In genomic region chr15:69592954-69593353, GRCh38 we compare ENCODE assay signal across 20 cellular contexts.
DNase-seq lines count a peak whose midpoint lies in the region; ATAC-seq lines count a peak whose summit lies in the region.
"Had no signal": no experiment of that assay in that cellular context is flagged by ENCODE, and none has a peak within 500 bp of the region (broad histone marks: within the 10 kb centered on the region; RNA-seq: fewer than 3 reads in every experiment).

No MANE protein-coding gene starts in this region.

- no peaks in the 10 kb centered on the region for H3K9me3 ChIP-seq in SJCRH30 (replicated peaks)
- H3K9me3 ChIP-seq: psoas muscle had no signal

- ATAC-seq in stimulated activated naive CD8-positive, alpha-beta T cell treated with anti-CD3 and anti-CD28 coated beads, Interleukin-15, amount 100 ng/mL, for 72 hours, result no peak
- ATAC-seq: activated T-cell treated with anti-CD3 and anti-CD28 coated beads, Interleukin-2, amount 50 U/mL, for 72 hours; GM12878; psoas muscle had no signal

- peaks cover 27% of the 10 kb centered on the region for H3K4me1 Mint-ChIP-seq in stimulated activated naive CD8-positive, alpha-beta T cell treated with anti-CD3 and anti-CD28 coated beads, Interleukin-15, amount 100 ng/mL, for 72 hours

- H3K4me1 ChIP-seq in SJCRH30, result peaks cover 22% of the 10 kb centered on the region

- H3K36me3 ChIP-seq in SJCRH30, result no peaks in the 10 kb centered on the region

- H3K27ac ChIP-seq in SJCRH30, result no peak overlapping the region
- H3K27ac ChIP-seq: psoas muscle, SK-N-MC had no signal

- no peak overlapping the region for H3K27ac Mint-ChIP-seq in stimulated activated naive CD8-positive, alpha-beta T cell treated with anti-CD3 and anti-CD28 coated beads, Interleukin-15, amount 100 ng/mL, for 72 hours
- H3K27ac Mint-ChIP-seq: activated CD4-positive, alpha-beta T cell treated with anti-CD3 and anti-CD28 coated beads, Interleukin-2, amount 10 ng/mL, durations not matched to agents 24 days and 14 days; activated naive CD4-positive, alpha-beta T cell treated with anti-CD3 and anti-CD28 coated beads, Interleukin-2, amount 10 ng/mL, durations not matched to agents 7 days and 5 days; activated T-cell treated with anti-CD3 and anti-CD28 coated beads, Interleukin-2, amount 50 U/mL, for 72 hours had no signal

- no peak overlapping the region for H3K4me3 ChIP-seq in SJCRH30
- H3K4me3 ChIP-seq: GM12878, lung, psoas muscle, SK-N-MC had no signal

- DNase-seq in DMS79 treated with DMSO at 0.1 percent for 48 hours (lab: John Stamatoyannopoulos, UW), result peak; percentile 10
- no peak for DNase-seq in DMS79 (lab: John Stamatoyannopoulos, UW)
- peak; percentile 22 for DNase-seq in DMS53 treated with DMSO at 0.1 percent for 48 hours (lab: John Stamatoyannopoulos, UW; ENCODE audit: unreplicated experiment)
- peak; percentile 34 to 54 for DNase-seq in SJCRH30
- peak; percentile 26 for DNase-seq in mesenteric fat pad (ENCODE audit: low spot score)
- DNase-seq in stimulated activated naive CD8-positive, alpha-beta T cell treated with anti-CD3 and anti-CD28 coated beads, Interleukin-15, amount 100 ng/mL, for 72 hours, result no peak
- no peak for DNase-seq in putamen (ENCODE audit: low spot score)
- no peak for DNase-seq in OCI-M1 (lab: John Stamatoyannopoulos, UW)
- DNase-seq: activated CD4-positive, alpha-beta T cell treated with anti-CD3 and anti-CD28 coated beads, Interleukin-2, amount 10 ng/mL, durations not matched to agents 24 days and 14 days; activated naive CD4-positive, alpha-beta T cell treated with anti-CD3 and anti-CD28 coated beads, Interleukin-2, amount 10 ng/mL, durations not matched to agents 7 days and 5 days; activated T-cell treated with anti-CD3 and anti-CD28 coated beads, Interleukin-2, amount 50 U/mL, for 72 hours; amygdala; DND-41; glutamatergic neuron; NCI-H2029; NCI-H446; psoas muscle had no signal

- peaks cover 30% of the 10 kb centered on the region for H3K27me3 Mint-ChIP-seq in stimulated activated naive CD8-positive, alpha-beta T cell treated with anti-CD3 and anti-CD28 coated beads, Interleukin-15, amount 100 ng/mL, for 72 hours

- no peaks in the 10 kb centered on the region; the same call in 1 of the 2 replicates for H3K27me3 ChIP-seq in SJCRH30

- H3K9me3 Mint-ChIP-seq in stimulated activated naive CD8-positive, alpha-beta T cell treated with anti-CD3 and anti-CD28 coated beads, Interleukin-15, amount 100 ng/mL, for 72 hours, result no peaks in the 10 kb centered on the region
- H3K9me3 Mint-ChIP-seq: activated naive CD4-positive, alpha-beta T cell treated with anti-CD3 and anti-CD28 coated beads, Interleukin-2, amount 10 ng/mL, durations not matched to agents 7 days and 5 days; activated T-cell treated with anti-CD3 and anti-CD28 coated beads, Interleukin-2, amount 50 U/mL, for 72 hours had no signal

- no peak overlapping the region for H3K4me3 Mint-ChIP-seq in stimulated activated naive CD8-positive, alpha-beta T cell treated with anti-CD3 and anti-CD28 coated beads, Interleukin-15, amount 100 ng/mL, for 72 hours
- H3K4me3 Mint-ChIP-seq: activated CD4-positive, alpha-beta T cell treated with anti-CD3 and anti-CD28 coated beads, Interleukin-2, amount 10 ng/mL, durations not matched to agents 24 days and 14 days; activated naive CD4-positive, alpha-beta T cell treated with anti-CD3 and anti-CD28 coated beads, Interleukin-2, amount 10 ng/mL, durations not matched to agents 7 days and 5 days; activated T-cell treated with anti-CD3 and anti-CD28 coated beads, Interleukin-2, amount 50 U/mL, for 72 hours had no signal

Comparison
In these comparisons a context has a peak if more than half of its experiments do, and no peak if none do; other contexts are left out.
1. DNase-seq: peak in DMS79 treated with DMSO at 0.1 percent for 48 hours (single experiment), DMS53 treated with DMSO at 0.1 percent for 48 hours (single experiment), SJCRH30 (2 of 2) and mesenteric fat pad (single experiment); none in DMS79 (single experiment), stimulated activated naive CD8-positive, alpha-beta T cell treated with anti-CD3 and anti-CD28 coated beads, Interleukin-15, amount 100 ng/mL, for 72 hours (0 of 2), putamen (single experiment) and OCI-M1 (single experiment).